20 cellular contexts compared by ENCODE assay signal in genomic region chr18:22675006-22675405, GRCh38.
A peak's percentile ranks its signal among the peaks of the same experiment; 100 is the strongest.
DNase-seq lines count a peak whose midpoint lies in the region; ATAC-seq, FAIRE-seq and TF ChIP-seq lines count a peak whose summit lies in the region.
"Had no signal": no experiment of that assay in that cellular context is flagged by ENCODE, and none has a peak within 500 bp of the region (broad histone marks: within the 10 kb centered on the region; RNA-seq: fewer than 3 reads in every experiment).

No MANE protein-coding gene starts in this region.

- H3K79me2 ChIP-seq in K562 (ENCODE audit: control insufficient read depth, insufficient read depth, low read length) (no peaks in the 10 kb centered on the region), osteoblast (ENCODE audit: insufficient read depth, low read length) (no peaks in the 10 kb centered on the region)

- no peak overlapping the region for H3K4me3 ChIP-seq in right atrium auricular region
- no peak overlapping the region for H3K4me3 ChIP-seq in K562
- no peak overlapping the region for H3K4me3 ChIP-seq in osteoblast (ENCODE audit: insufficient read depth, low read length)
- H3K4me3 ChIP-seq: Peyer's patch, SJSA1 had no signal

- H2AFZ ChIP-seq in K562 (ENCODE audit: low read depth, low read length), result no peak overlapping the region
- no peak overlapping the region for H2AFZ ChIP-seq in osteoblast (ENCODE audit: low read length)

- no peak for TF ChIP-seq EP300 in K562 (IDR thresholded peaks at IDR 0.05; ENCODE audit: low read length)

- TF ChIP-seq POLR2A in K562 (conservative IDR thresholded peaks at IDR 0.05), result no peak

- H4K20me1 ChIP-seq in K562 (replicated peaks; ENCODE audit: control insufficient read depth, insufficient read depth, low read length) (no peaks in the 10 kb centered on the region), osteoblast (ENCODE audit: insufficient read depth, low read length) (no peaks in the 10 kb centered on the region)

- ATAC-seq in Right ventricle myocardium inferior (peak; percentile 26), K562 (no peak)

- DNase-seq in Right ventricle myocardium inferior (ENCODE audit: missing footprints) (no peak), right atrium auricular region (ENCODE audit: low spot score) (no peak), K562 (ENCODE audit: extremely low read depth in 1 of 4, low spot score in 3 of 4) (no peak), osteoblast (ENCODE audit: insufficient read length, low spot score, missing footprints) (no peak), HPDE6-E6E7 (ENCODE audit: extremely low spot score) (no peak), LoVo (ENCODE audit: low spot score) (no peak)
- DNase-seq in activated effector memory CD4-positive, alpha-beta T cell treated with Interleukin-2 at 50 U/mL for 16 hours, result no peak
- DNase-seq in activated naive CD4-positive, alpha-beta T cell (lab: John Stamatoyannopoulos, UW), result no peak
- DNase-seq: NCI-H1694; NCI-H2081; NCI-H2171; NCI-H345; NCI-H524; NCI-H774; NK-92 treated with Interleukin-12 subunit alpha and Interleukin-12 subunit beta, amount 100 ng/mL, for 24 hours; Peyer's patch had no signal

- TF ChIP-seq CTCF in right atrium auricular region (IDR thresholded peaks at IDR 0.05) (no peak), K562 (IDR thresholded peaks at IDR 0.05 in 2 of 3, conservative IDR thresholded peaks at IDR 0.05 in 1 of 3; ENCODE audit: insufficient read depth in 2 of 3, low read depth in 1 of 3, low read length in 3 of 3) (no peak), osteoblast (IDR thresholded peaks at IDR 0.05; ENCODE audit: extremely low read depth, low read depth, low read length) (no peak)

- H3K27me3 ChIP-seq in right atrium auricular region, result no peaks in the 10 kb centered on the region
- H3K27me3 ChIP-seq in K562 (ENCODE audit: control insufficient read depth in 2 of 2, insufficient read depth in 2 of 2, low read length in 2 of 2), result no peaks in the 10 kb centered on the region; a peak in 1 of 5 replicates
- no peaks in the 10 kb centered on the region for H3K27me3 ChIP-seq in osteoblast (ENCODE audit: insufficient read depth, low read length)
- H3K27me3 ChIP-seq: Peyer's patch, SJSA1 had no signal

- H3K4me1 ChIP-seq in right atrium auricular region, result no peaks in the 10 kb centered on the region
- H3K4me1 ChIP-seq in K562 (replicated peaks in 1 of 2; ENCODE audit: control insufficient read depth in 2 of 2, insufficient read depth in 2 of 2, low read length in 2 of 2), result no peaks in the 10 kb centered on the region
- peaks cover 42% of the 10 kb centered on the region for H3K4me1 ChIP-seq in osteoblast (ENCODE audit: insufficient read depth, low read length)

- no peaks in the 10 kb centered on the region for H3K9me1 ChIP-seq in K562 (ENCODE audit: control insufficient read depth, insufficient read depth, low read length)

- no peak overlapping the region for H3K27ac ChIP-seq in right atrium auricular region
- H3K27ac ChIP-seq in K562 (ENCODE audit: extremely low read depth, low read depth, low read length), result no peak overlapping the region
- H3K27ac ChIP-seq in osteoblast (ENCODE audit: low read depth, low read length), result peak overlapping the region; percentile 79
- H3K27ac ChIP-seq: HL-60, KMS-11, Peyer's patch had no signal

- in situ Hi-C loops in K562 (cut with MboI), result no loop called here

- H3K9me3 ChIP-seq in right atrium auricular region, result no peaks in the 10 kb centered on the region
- H3K9me3 ChIP-seq in K562 (replicated peaks; ENCODE audit: control insufficient read depth, insufficient read depth, low read depth, low read length), result no peaks in the 10 kb centered on the region
- H3K9me3 ChIP-seq in osteoblast (ENCODE audit: low read depth, low read length), result no peaks in the 10 kb centered on the region
- H3K9me3 ChIP-seq: Peyer's patch had no signal

- intact Hi-C loops in Right ventricle myocardium inferior (cut with DNase I) (no loop called here), K562 (cut with micrococcal nuclease) (no loop called here)

- TF ChIP-seq RAD21 in K562 (CRISPR knock-in tag; conservative IDR thresholded peaks at IDR 0.05 in 1 of 2, IDR thresholded peaks at IDR 0.05 in 1 of 2), result no peak

- H3K4me2 ChIP-seq in K562 (ENCODE audit: insufficient read depth, low read length), result no peak overlapping the region
- no peak overlapping the region for H3K4me2 ChIP-seq in osteoblast (ENCODE audit: insufficient read depth, low read length)
- H3K4me2 ChIP-seq: KMS-11 had no signal

- POLR2A ChIA-PET in K562 (lab: Yijun Ruan, JAX), result interaction anchor here (0.9 to 1.1 kb wide), 2 partner anchors 13 to 14 kb away, joined by 3 read pairs; no protein-coding TSS in a partner anchor

- BruUV-seq in K562 (replicated peaks; lab: Mats Ljungman, UMichigan), result no TSS peak

- H3K36me3 ChIP-seq in right atrium auricular region (no peaks in the 10 kb centered on the region), K562 (ENCODE audit: control insufficient read depth, insufficient read depth, low read length) (no peaks in the 10 kb centered on the region), osteoblast (ENCODE audit: insufficient read depth, low read length) (no peaks in the 10 kb centered on the region)
- H3K36me3 ChIP-seq: Peyer's patch, SJSA1 had no signal

- no peak overlapping the region for H3K9ac ChIP-seq in K562 (ENCODE audit: insufficient read depth in 1 of 2, low read depth in 2 of 2, low read length in 2 of 2)
- H3K9ac ChIP-seq: KMS-11 had no signal

- FAIRE-seq in K562 (lab: Jason Lieb, UNC), result no peak
- FAIRE-seq: D721Med had no signal

- CTCF ChIA-PET in K562 (lab: Yijun Ruan, JAX; ENCODE audit: low intra/inter-chr PET ratio), result no interaction called here

TF ChIP-seq in K562, 482 proteins besides CTCF, POLR2A, EP300 and RAD21:
- TF ChIP-seq ZNF668 (CRISPR knock-in tag; IDR thresholded peaks at IDR 0.05) (no peak), ZNF224 (CRISPR knock-in tag; IDR thresholded peaks at IDR 0.05) (peak; percentile 96)
